Comparison of ENCODE assay signal across 19 cellular contexts in genomic region chr9:124015091-124015660, GRCh38. TPM values are rescaled to one million over a fixed set of nuclear protein-coding genes. Genes with fewer than 3 reads are reported as not detected.
DNase-seq lines count a peak whose midpoint lies in the region; ATAC-seq and TF ChIP-seq lines count a peak whose summit lies in the region.
"Had no signal": no experiment of that assay in that cellular context is flagged by ENCODE, and none has a peak within 500 bp of the region (broad histone marks: within the 10 kb centered on the region; RNA-seq: fewer than 3 reads in every experiment).

No MANE protein-coding gene starts in this region.

- H3K4ac ChIP-seq in trophoblast cell (ENCODE audit: low read depth, low read length), result no peak overlapping the region

- H3K4me3 Mint-ChIP-seq in activated CD4-positive, alpha-beta memory T cell treated with anti-CD3 and anti-CD28 coated beads for 36 hours, result peak overlapping the region; percentile 9
- H3K4me3 Mint-ChIP-seq in activated CD4-positive, alpha-beta memory T cell treated with anti-CD3 and anti-CD28 coated beads, Interleukin-2, amount 10 ng/mL, durations not matched to agents 7 days and 5 days, result no peak overlapping the region
- H3K4me3 Mint-ChIP-seq in WTC11, result peak overlapping the region; percentile 57

- TF ChIP-seq CTCF in WTC11 (IDR thresholded peaks at IDR 0.05), result no peak

- ATAC-seq in WTC11 (peak; percentile 1), GM21367 (IDR thresholded peaks at IDR 0.05; ENCODE audit: unreplicated experiment) (no peak)
- ATAC-seq: heart left ventricle, left colon had no signal

- H3K79me1 ChIP-seq in trophoblast cell (ENCODE audit: low read length), result no peaks in the 10 kb centered on the region

- peaks cover 3% of the 10 kb centered on the region for H3K36me3 Mint-ChIP-seq in activated CD4-positive, alpha-beta memory T cell treated with anti-CD3 and anti-CD28 coated beads for 36 hours
- H3K36me3 Mint-ChIP-seq in activated CD4-positive, alpha-beta memory T cell treated with anti-CD3 and anti-CD28 coated beads, Interleukin-2, amount 10 ng/mL, durations not matched to agents 7 days and 5 days (ENCODE audit: low read depth), result peaks cover 12% of the 10 kb centered on the region
- no peaks in the 10 kb centered on the region for H3K36me3 Mint-ChIP-seq in WTC11

- H2AFZ ChIP-seq in trophoblast cell (ENCODE audit: insufficient read depth, low read length, poor library complexity), result no peak overlapping the region

- intact Hi-C loops in activated CD4-positive, alpha-beta memory T cell treated with anti-CD3 and anti-CD28 coated beads for 36 hours (cut with micrococcal nuclease), result no loop called here

- no peaks in the 10 kb centered on the region for H3K79me2 ChIP-seq in trophoblast cell (ENCODE audit: control insufficient read depth, insufficient read depth, low read length, poor library complexity)

- H3K4me3 ChIP-seq in iPS-15b (ENCODE audit: low read depth, low read length), result peak overlapping the region; percentile 45
- no peak overlapping the region for H3K4me3 ChIP-seq in trophoblast cell (ENCODE audit: low read depth, low read length)
- H3K4me3 ChIP-seq: esophagus muscularis mucosa, heart left ventricle, tibial artery had no signal

- no peaks in the 10 kb centered on the region for H3K9me3 ChIP-seq in iPS-15b (ENCODE audit: control insufficient read depth, insufficient read depth, low read length)
- H3K9me3 ChIP-seq in trophoblast cell (ENCODE audit: insufficient read depth, low read depth, low read length), result no peaks in the 10 kb centered on the region
- H3K9me3 ChIP-seq: esophagus muscularis mucosa, heart left ventricle, tibial artery had no signal

- H3K36me3 ChIP-seq in iPS-15b (ENCODE audit: control insufficient read depth, insufficient read depth, low read length), result no peaks in the 10 kb centered on the region
- H3K36me3 ChIP-seq in trophoblast cell (ENCODE audit: control insufficient read depth in 1 of 2, insufficient read depth in 2 of 2, low read length in 2 of 2), result no peaks in the 10 kb centered on the region
- H3K36me3 ChIP-seq: esophagus muscularis mucosa, heart left ventricle, tibial artery had no signal

- peaks cover 4% of the 10 kb centered on the region for H3K4me1 ChIP-seq in iPS-15b (ENCODE audit: control insufficient read depth, insufficient read depth, low read length)
- H3K4me1 ChIP-seq in trophoblast cell (ENCODE audit: control insufficient read depth in 1 of 2, insufficient read depth in 2 of 2, low read length in 2 of 2), result peaks cover 16 to 20% of the 10 kb centered on the region in 2 experiments

- H4K12ac ChIP-seq in trophoblast cell (ENCODE audit: low read depth, low read length), result no peak overlapping the region

- peaks cover 65% of the 10 kb centered on the region for H3K27me3 Mint-ChIP-seq in activated CD4-positive, alpha-beta memory T cell treated with anti-CD3 and anti-CD28 coated beads for 36 hours
- H3K27me3 Mint-ChIP-seq in activated CD4-positive, alpha-beta memory T cell treated with anti-CD3 and anti-CD28 coated beads, Interleukin-2, amount 10 ng/mL, durations not matched to agents 7 days and 5 days, result peaks cover 68% of the 10 kb centered on the region
- peaks cover 93% of the 10 kb centered on the region for H3K27me3 Mint-ChIP-seq in WTC11 (ENCODE audit: low read depth)

- H2BK120ac ChIP-seq in trophoblast cell (ENCODE audit: insufficient read depth, low read length, poor library complexity), result no peak overlapping the region

- CTCF ChIA-PET in activated CD4-positive, alpha-beta memory T cell treated with anti-CD3 and anti-CD28 coated beads for 36 hours (lab: Charles Lee), result no interaction called here
- CTCF ChIA-PET in activated CD4-positive, alpha-beta memory T cell treated with anti-CD3 and anti-CD28 coated beads, Interleukin-2, amount 10 ng/mL, durations not matched to agents 7 days and 5 days (lab: Charles Lee), result no interaction called here
- CTCF ChIA-PET in WTC11 (lab: Charles Lee), result interaction anchor here (0.7 to 1.4 kb wide), 2 partner anchors 10 to 25 kb away, joined by 4 to 7 read pairs; no protein-coding TSS in a partner anchor

- H4K8ac ChIP-seq in trophoblast cell (ENCODE audit: low read depth, low read length), result no peak overlapping the region

- H3K4me1 Mint-ChIP-seq in activated CD4-positive, alpha-beta memory T cell treated with anti-CD3 and anti-CD28 coated beads for 36 hours (ENCODE audit: low read depth), result peaks cover 35% of the 10 kb centered on the region
- H3K4me1 Mint-ChIP-seq in activated CD4-positive, alpha-beta memory T cell treated with anti-CD3 and anti-CD28 coated beads, Interleukin-2, amount 10 ng/mL, durations not matched to agents 7 days and 5 days, result peaks cover 15% of the 10 kb centered on the region
- H3K4me1 Mint-ChIP-seq in WTC11, result peaks cover 49% of the 10 kb centered on the region

- H2BK5ac ChIP-seq in trophoblast cell (ENCODE audit: low read depth, low read length, poor library complexity), result no peak overlapping the region

- no peak overlapping the region for H3K27ac ChIP-seq in trophoblast cell (ENCODE audit: low read depth, low read length)
- H3K27ac ChIP-seq: esophagus muscularis mucosa, heart left ventricle, tibial artery had no signal

- no CpG with 5 or more reads among the region's 52 CpGs for WGBS in trophoblast cell (ENCODE audit: extremely low coverage, insufficient coverage, insufficient read length)

- H2BK12ac ChIP-seq in trophoblast cell (ENCODE audit: low read length), result no peak overlapping the region

- H3K9me3 Mint-ChIP-seq in activated CD4-positive, alpha-beta memory T cell treated with anti-CD3 and anti-CD28 coated beads for 36 hours, result no peaks in the 10 kb centered on the region
- no peaks in the 10 kb centered on the region for H3K9me3 Mint-ChIP-seq in activated CD4-positive, alpha-beta memory T cell treated with anti-CD3 and anti-CD28 coated beads, Interleukin-2, amount 10 ng/mL, durations not matched to agents 7 days and 5 days
- no peaks in the 10 kb centered on the region for H3K9me3 Mint-ChIP-seq in WTC11

- no peak overlapping the region for H3K18ac ChIP-seq in trophoblast cell (ENCODE audit: low read length)

- no peak overlapping the region for H2AK5ac ChIP-seq in trophoblast cell (ENCODE audit: low read length)

- H3K27ac Mint-ChIP-seq in activated CD4-positive, alpha-beta memory T cell treated with anti-CD3 and anti-CD28 coated beads for 36 hours, result peak overlapping the region; percentile 49
- no peak overlapping the region for H3K27ac Mint-ChIP-seq in activated CD4-positive, alpha-beta memory T cell treated with anti-CD3 and anti-CD28 coated beads, Interleukin-2, amount 10 ng/mL, durations not matched to agents 7 days and 5 days
- H3K27ac Mint-ChIP-seq in WTC11, result no peak overlapping the region

- H3K4me2 ChIP-seq in trophoblast cell (ENCODE audit: low read length), result no peak overlapping the region

- H3K23ac ChIP-seq in trophoblast cell (ENCODE audit: low read length), result no peak overlapping the region

- H3K9ac ChIP-seq in iPS-15b (ENCODE audit: low read depth, low read length), result no peak overlapping the region
- no peak overlapping the region for H3K9ac ChIP-seq in trophoblast cell (ENCODE audit: low read length)

- no peak for DNase-seq in activated CD4-positive, alpha-beta memory T cell treated with anti-CD3 and anti-CD28 coated beads for 36 hours
- no peak for DNase-seq in activated CD4-positive, alpha-beta memory T cell treated with anti-CD3 and anti-CD28 coated beads, Interleukin-2, amount 10 ng/mL, durations not matched to agents 7 days and 5 days
- DNase-seq in WTC11 (ENCODE audit: low spot score) (peak; percentile 60), retina (peak; percentile 83), trophoblast cell (no peak), pons (ENCODE audit: low spot score) (no peak)
- DNase-seq: activated CD4-positive, CD25-positive, alpha-beta regulatory T cell; activated T-cell treated with anti-CD3 and anti-CD28 coated beads for 4 hours; cortex of kidney; heart left ventricle; left colon; NCI-H82; stimulated activated CD4-positive, alpha-beta T cell treated with anti-CD3 and anti-CD28 coated beads, Interleukin-1b, Interleukin-23, amount 100 ng/mL, for 48 hours had no signal

- POLR2A ChIA-PET in activated CD4-positive, alpha-beta memory T cell treated with anti-CD3 and anti-CD28 coated beads for 36 hours (lab: Charles Lee), result no interaction called here
- POLR2A ChIA-PET in activated CD4-positive, alpha-beta memory T cell treated with anti-CD3 and anti-CD28 coated beads, Interleukin-2, amount 10 ng/mL, durations not matched to agents 7 days and 5 days (lab: Charles Lee), result no interaction called here
- POLR2A ChIA-PET in WTC11 (lab: Charles Lee), result no interaction called here

- peaks cover 94% of the 10 kb centered on the region for H3K27me3 ChIP-seq in iPS-15b (ENCODE audit: control insufficient read depth, insufficient read depth, low read length)
- peaks cover 92% of the 10 kb centered on the region for H3K27me3 ChIP-seq in trophoblast cell (ENCODE audit: insufficient read depth, low read length)

- no peak overlapping the region for H4K91ac ChIP-seq in trophoblast cell (ENCODE audit: low read depth, low read length)

- no peak overlapping the region for H3K14ac ChIP-seq in trophoblast cell (ENCODE audit: low read length)

TF ChIP-seq in WTC11, 78 proteins besides CTCF, POLR2A, EP300 and RAD21:
- 0 out of 2 replicates have a peak, but pooled peaks have one; percentile 49 for TF ChIP-seq ETV6 (CRISPR knock-in tag; IDR thresholded peaks at IDR 0.05)
- TF ChIP-seq ZNF138 (CRISPR knock-in tag; conservative IDR thresholded peaks at IDR 0.05), result no peak
- no peak for TF ChIP-seq IRF2 (CRISPR knock-in tag; IDR thresholded peaks at IDR 0.05; ENCODE audit: borderline replicate concordance, low read depth)
TF ChIP-seq in WTC11: peak in this region for 1.

RNA-seq across cellular contexts. Expression of gene LHX2, which starts 3.6 kb away (rescaled TPM):
- not detected for total RNA-seq in activated CD4-positive, alpha-beta memory T cell treated with anti-CD3 and anti-CD28 coated beads for 36 hours
- not detected for total RNA-seq in activated CD4-positive, alpha-beta memory T cell treated with anti-CD3 and anti-CD28 coated beads, Interleukin-2, amount 10 ng/mL, durations not matched to agents 7 days and 5 days
- total RNA-seq in WTC11 (2021), result 0.42 to 0.50 TPM in 2 of 3 replicates, not detected in the other
- polyA plus RNA-seq in trophoblast cell (2013), result 0.21 and 0.32 TPM in 2 replicates
- total RNA-seq: esophagus muscularis mucosa, HT1080, left colon, renal cortical epithelial cell had no signal

Comparison
In these comparisons a context has a peak if more than half of its experiments do, and no peak if none do; other contexts are left out.
1. DNase-seq: peak in WTC11 (single experiment) and retina (single experiment); none in activated CD4-positive, alpha-beta memory T cell treated with anti-CD3 and anti-CD28 coated beads for 36 hours (single experiment), activated CD4-positive, alpha-beta memory T cell treated with anti-CD3 and anti-CD28 coated beads, Interleukin-2, amount 10 ng/mL, durations not matched to agents 7 days and 5 days (single experiment), trophoblast cell (0 of 2) and pons (single experiment).